Comparison of ENCODE assay signal across 8 cellular contexts in genomic region chr17:57440522-57441269, GRCh38.
A peak's percentile ranks its signal among the peaks of the same experiment; 100 is the strongest.
DNase-seq lines count a peak whose midpoint lies in the region; ATAC-seq and TF ChIP-seq lines count a peak whose summit lies in the region.

No MANE protein-coding gene starts in this region.

- H3K27me3 Mint-ChIP-seq in activated CD4-positive, alpha-beta T cell treated with anti-CD3 and anti-CD28 coated beads, Interleukin-2, amount 10 ng/mL, durations not matched to agents 7 days and 5 days, result no peaks in the 10 kb centered on the region

- H3K4me1 ChIP-seq in ACC112 (ENCODE audit: control insufficient read depth, insufficient read depth, low read length, unreplicated experiment), result peaks cover 13% of the 10 kb centered on the region

- POLR2A ChIA-PET in activated CD4-positive, alpha-beta T cell treated with anti-CD3 and anti-CD28 coated beads, Interleukin-2, amount 10 ng/mL, durations not matched to agents 7 days and 5 days (lab: Charles Lee), result interaction anchor here (1.0 kb wide), 1 partner anchor 159 kb away, joined by 3 read pairs; no protein-coding TSS in a partner anchor

- H3K27ac Mint-ChIP-seq in activated CD4-positive, alpha-beta T cell treated with anti-CD3 and anti-CD28 coated beads, Interleukin-2, amount 10 ng/mL, durations not matched to agents 7 days and 5 days, result peak overlapping the region; percentile 88

- peak; percentile 57 for ATAC-seq in GM19463 (IDR thresholded peaks at IDR 0.05; ENCODE audit: unreplicated experiment)

- no peak overlapping the region for H3K4me3 Mint-ChIP-seq in activated CD4-positive, alpha-beta T cell treated with anti-CD3 and anti-CD28 coated beads, Interleukin-2, amount 10 ng/mL, durations not matched to agents 7 days and 5 days

- H3K36me3 ChIP-seq in ACC112 (ENCODE audit: insufficient read depth, low read length), result no peaks in the 10 kb centered on the region

- H3K27ac ChIP-seq in ACC112 (ENCODE audit: low read depth, low read length), result peak overlapping the region; percentile 28; the same call in 1 of the 2 replicates

- H3K4me1 Mint-ChIP-seq in activated CD4-positive, alpha-beta T cell treated with anti-CD3 and anti-CD28 coated beads, Interleukin-2, amount 10 ng/mL, durations not matched to agents 7 days and 5 days, result peaks cover 67% of the 10 kb centered on the region

- H3K79me2 ChIP-seq in ACC112 (ENCODE audit: control insufficient read depth, insufficient read depth, low read length, unreplicated experiment), result no peaks in the 10 kb centered on the region

- H3K36me3 Mint-ChIP-seq in activated CD4-positive, alpha-beta T cell treated with anti-CD3 and anti-CD28 coated beads, Interleukin-2, amount 10 ng/mL, durations not matched to agents 7 days and 5 days (ENCODE audit: low read depth), result peaks cover 11% of the 10 kb centered on the region

- peak overlapping the region; percentile 79 for H2AFZ ChIP-seq in ACC112 (ENCODE audit: low read length, unreplicated experiment)

- H3K9me3 Mint-ChIP-seq in activated CD4-positive, alpha-beta T cell treated with anti-CD3 and anti-CD28 coated beads, Interleukin-2, amount 10 ng/mL, durations not matched to agents 7 days and 5 days, result no peaks in the 10 kb centered on the region

- DNase-seq in NCI-H146 treated with DMSO at 0.1 percent for 48 hours (lab: John Stamatoyannopoulos, UW; ENCODE audit: unreplicated experiment) (peak; percentile 62), choroid plexus epithelial cell (ENCODE audit: low read depth) (peak; percentile 94), left kidney (ENCODE audit: low read depth, low spot score) (peak; percentile 87), NCI-H1048 (lab: John Stamatoyannopoulos, UW) (no peak)
- peak; percentile 58 for DNase-seq in activated CD4-positive, alpha-beta T cell treated with anti-CD3 and anti-CD28 coated beads, Interleukin-2, amount 10 ng/mL, durations not matched to agents 7 days and 5 days
- DNase-seq in stimulated activated CD4-positive, alpha-beta T cell treated with anti-CD3 and anti-CD28 coated beads, Interleukin-2, amount 100 ng/mL, for 4 hours (ENCODE audit: low read depth), result peak; percentile 80

- TF ChIP-seq CTCF in choroid plexus epithelial cell (conservative IDR thresholded peaks at IDR 0.05; ENCODE audit: low read depth, low read length), result peak; percentile 80

- CTCF ChIA-PET in activated CD4-positive, alpha-beta T cell treated with anti-CD3 and anti-CD28 coated beads, Interleukin-2, amount 10 ng/mL, durations not matched to agents 7 days and 5 days (lab: Charles Lee), result interaction anchor here (0.6 to 2.7 kb wide), 11 partner anchors 9 to 229 kb away, joined by 3 to 11 read pairs (median 4); no protein-coding TSS in a partner anchor

- H3K27me3 ChIP-seq in ACC112 (ENCODE audit: insufficient read depth, low read length), result no peaks in the 10 kb centered on the region

- no peak overlapping the region for H3K4me3 ChIP-seq in ACC112 (ENCODE audit: low read depth, low read length)
- no peak overlapping the region for H3K4me3 ChIP-seq in choroid plexus epithelial cell (ENCODE audit: low read depth, low read length)
